ENCODE assay signal across 18 cellular contexts in genomic region chr12:39575498-39575875, GRCh38. TPM values are rescaled to one million over a fixed set of nuclear protein-coding genes. Genes with fewer than 3 reads are reported as not detected.
"Had no signal": no experiment of that assay in that cellular context is flagged by ENCODE, and none has a peak within 500 bp of the region (broad histone marks: within the 10 kb centered on the region; RNA-seq: fewer than 3 reads in every experiment).

No MANE protein-coding gene starts in this region.

- ATAC-seq: left ventricle myocardium superior; stimulated activated memory B cell treated with anti-CD40 and anti-IgM and Interleukin-4, amounts not matched to agents 10 μg/mL and 1 μg/mL and 100 μg/mL, for 72 hours; T-cell had no signal

- H3K4me1 Mint-ChIP-seq: memory B cell, T-cell had no signal

- H3K36me3 ChIP-seq: sigmoid colon, thoracic aorta, vagina, WERI-Rb-1 had no signal

- H3K4me3 Mint-ChIP-seq: memory B cell; nephron; stimulated activated memory B cell treated with anti-CD40 and anti-IgM and Interleukin-4, amounts not matched to agents 10 μg/mL and 1 μg/mL and 100 μg/mL, for 72 hours; T-cell; type B pancreatic cell had no signal

- H3K4me1 ChIP-seq: sigmoid colon, vagina had no signal

- H3K9me3 ChIP-seq: sigmoid colon, thoracic aorta, vagina had no signal

- H3K27ac Mint-ChIP-seq: memory B cell; stimulated activated memory B cell treated with anti-CD40 and anti-IgM and Interleukin-4, amounts not matched to agents 10 μg/mL and 1 μg/mL and 100 μg/mL, for 72 hours; type B pancreatic cell had no signal

- H3K36me3 Mint-ChIP-seq: type B pancreatic cell had no signal

- DNase-seq: activated CD4-positive, alpha-beta T cell treated with anti-CD3 and anti-CD28 coated beads for 1 hour; activated CD4-positive, alpha-beta T cell treated with anti-CD3 and anti-CD28 coated beads, Interleukin-2, amount 50 U/mL, for 4 hours; effector CD4-positive, alpha-beta T cell; foreskin melanocyte; hippocampal formation; left ventricle myocardium superior; retina; sigmoid colon; stimulated activated CD4-positive, alpha-beta T cell treated with anti-CD3 and anti-CD28 coated beads, Interleukin-15, amount 100 ng/mL, for 24 hours; T-cell; WERI-Rb-1 had no signal

- H3K4me2 ChIP-seq: smooth muscle cell had no signal

- H3K27me3 Mint-ChIP-seq: memory B cell; stimulated activated memory B cell treated with anti-CD40 and anti-IgM and Interleukin-4, amounts not matched to agents 10 μg/mL and 1 μg/mL and 100 μg/mL, for 72 hours; T-cell; type B pancreatic cell had no signal

- H3K27me3 ChIP-seq: sigmoid colon, vagina had no signal

- H3K4me3 ChIP-seq: sigmoid colon, smooth muscle cell, thoracic aorta, vagina had no signal

- H3K27ac ChIP-seq: sigmoid colon, thoracic aorta, vagina, WERI-Rb-1 had no signal

- H3K9me3 Mint-ChIP-seq: memory B cell; nephron; stimulated activated memory B cell treated with anti-CD40 and anti-IgM and Interleukin-4, amounts not matched to agents 10 μg/mL and 1 μg/mL and 100 μg/mL, for 72 hours; type B pancreatic cell had no signal

RNA-seq across cellular contexts. Expression of gene ABCD2, which starts 44.1 kb away (rescaled TPM):
- polyA plus RNA-seq: smooth muscle cell had no signal
